8 cellular contexts compared by ENCODE assay signal in genomic region chr5:42995152-42995751, GRCh38. TPM values are rescaled to one million over a fixed set of nuclear protein-coding genes. Genes with fewer than 3 reads are reported as not detected.
A peak's percentile ranks its signal among the peaks of the same experiment; 100 is the strongest.
DNase-seq lines count a peak whose midpoint lies in the region; ATAC-seq and TF ChIP-seq lines count a peak whose summit lies in the region.

No MANE protein-coding gene starts in this region.

- TF ChIP-seq CTCF in GM12865 (IDR thresholded peaks at IDR 0.05; ENCODE audit: insufficient read depth, low read depth, low read length, missing control alignments) (no peak), esophagus muscularis mucosa (IDR thresholded peaks at IDR 0.05) (no peak), GM13976 (IDR thresholded peaks at IDR 0.05; ENCODE audit: borderline replicate concordance, control extremely low read depth, extremely low read depth, insufficient read depth, missing control alignments) (no peak)

- TF ChIP-seq EP300 in esophagus muscularis mucosa (IDR thresholded peaks at IDR 0.05): no peak

- peaks cover 12 to 32% (median 24%) of the 10 kb centered on the region in 4 donors for H3K4me1 ChIP-seq in esophagus muscularis mucosa
- H3K4me1 ChIP-seq in skeletal muscle satellite cell (ENCODE audit: control insufficient read depth, insufficient read depth, low read length): peaks cover 16% of the 10 kb centered on the region

- H3K4me3 ChIP-seq in GM12865 (ENCODE audit: low read depth, low read length): peak overlapping the region; percentile 58
- H3K4me3 ChIP-seq in esophagus muscularis mucosa: peak overlapping the region; percentile 58 to 62 (median 58)
- H3K4me3 ChIP-seq in skeletal muscle satellite cell (ENCODE audit: low read length): peak overlapping the region; percentile 70

- H3K4me3 Mint-ChIP-seq in T-cell: peak overlapping the region; percentile 99 to 100 (median 100)

- H3K36me3 ChIP-seq in esophagus muscularis mucosa: no peaks in the 10 kb centered on the region
- H3K36me3 ChIP-seq in skeletal muscle satellite cell (ENCODE audit: insufficient read depth, low read length): no peaks in the 10 kb centered on the region

- no peak for ATAC-seq in T-cell (replicated peaks in 1 of 4)

- in situ Hi-C loops in GM13976 (cut with MboI; ENCODE audit: low sequenced_read_pairs, unreplicated experiment): no loop called here

- H3K9ac ChIP-seq in skeletal muscle satellite cell (ENCODE audit: low read depth, low read length): peak overlapping the region; percentile 40

- DNase-seq in GM12865 (ENCODE audit: low read depth): no peak
- DNase-seq in T-cell: peak in 2 of 34 experiments; percentile 26 to 34
- no peak for DNase-seq in esophagus muscularis mucosa (ENCODE audit: extremely low spot score)
- no peak for DNase-seq in NCI-H1105 (lab: John Stamatoyannopoulos, UW)
- DNase-seq in GM13976 (ENCODE audit: low spot score): no peak
- DNase-seq in posterior cingulate gyrus: no peak
- no peak for DNase-seq in NCI-H1092 (lab: John Stamatoyannopoulos, UW)

- peak overlapping the region; percentile 84 for H3K4me2 ChIP-seq in skeletal muscle satellite cell (ENCODE audit: low read length)

- CTCF ChIA-PET in T-cell (lab: Charles Lee): interaction anchor here (0.7 to 10.3 kb wide), 11 partner anchors 13 to 320 kb away, joined by 3 to 146 read pairs (median 14); no protein-coding TSS in a partner anchor

- 10% methylated on average over 21 of the region's 21 CpGs for WGBS in esophagus muscularis mucosa

- H3K27ac ChIP-seq in esophagus muscularis mucosa (replicated peaks in 1 of 4): peak overlapping the region; percentile 77 to 93 (median 88)

- no peaks in the 10 kb centered on the region for H3K9me3 ChIP-seq in esophagus muscularis mucosa
- H3K9me3 ChIP-seq in skeletal muscle satellite cell (replicated peaks; ENCODE audit: low read length): no peaks in the 10 kb centered on the region

- H3K4me1 Mint-ChIP-seq in T-cell: peaks cover 28 to 36% (median 31%) of the 10 kb centered on the region in 3 donors

- POLR2A ChIA-PET in T-cell (lab: Charles Lee): interaction anchor here (0.5 to 4.4 kb wide), 7 partner anchors 13 to 70 kb away, joined by 3 to 81 read pairs (median 4); no protein-coding TSS in a partner anchor

- H3K27me3 ChIP-seq in esophagus muscularis mucosa (peaks cover 0 to 99% (median 84%) of the 10 kb centered on the region in 4 donors), skeletal muscle satellite cell (ENCODE audit: control insufficient read depth, insufficient read depth, low read length) (no peaks in the 10 kb centered on the region)

- TF ChIP-seq POLR2A in esophagus muscularis mucosa (IDR thresholded peaks at IDR 0.05; ENCODE audit: low read depth): no peak

- H3K9me3 Mint-ChIP-seq in T-cell: no peaks in the 10 kb centered on the region

- peak overlapping the region; percentile 100 for H3K27ac Mint-ChIP-seq in T-cell

- H3K27me3 Mint-ChIP-seq in T-cell: no peaks in the 10 kb centered on the region

- no peaks in the 10 kb centered on the region for H3K36me3 Mint-ChIP-seq in T-cell

- intact Hi-C loops in esophagus muscularis mucosa (cut with DNase I): no loop called here
- intact Hi-C loops in posterior cingulate gyrus (cut with DNase I): loop anchor here (1.0 kb wide), 1 partner anchor 45 kb away; the partner anchor contains the start of gene ANXA2R

RNA-seq across cellular contexts. Expression of gene ANXA2R, which starts 44.9 kb away (rescaled TPM):
- total RNA-seq in T-cell (10 to 100 TPM; 47.8 to 64.1 (median 53.1) TPM), esophagus muscularis mucosa (1 to 10 TPM; 1.5 to 4.2 (median 2.0) TPM)
- total RNA-seq in skeletal muscle satellite cell (2012; rRNA removed): 2.0 TPM in 2 replicates

Comparison
In these comparisons a context has a peak if more than half of its experiments do, and no peak if none do; other contexts are left out.
1. RNA of gene ANXA2R, which starts 44.9 kb away (total RNA-seq): 47.8 to 64.1 TPM in T-cell; 1.5 to 4.2 TPM in esophagus muscularis mucosa; every median in the first group is over 4 times any median in the second.
2. Peak in every context shown above with its lines, with median percentiles within 50 percentile points of each other: H3K4me3 ChIP-seq.